ENCODE assay signal across 1 cellular context in genomic region chr16:57762365-57763289, GRCh38.
TF ChIP-seq lines count a peak whose summit lies in the region.

No MANE protein-coding gene starts in this region.

TF ChIP-seq in H1, 55 proteins besides CTCF, POLR2A, EP300 and RAD21:
- TF ChIP-seq TCF12 (IDR thresholded peaks at IDR 0.05; ENCODE audit: low read depth, low read length) (no peak), RFX5 (IDR thresholded peaks at IDR 0.05; ENCODE audit: borderline replicate concordance, low read depth, low read length) (no peak), BACH1 (IDR thresholded peaks at IDR 0.05; ENCODE audit: low read length) (no peak), ATF3 (IDR thresholded peaks at IDR 0.05; ENCODE audit: insufficient read depth, low read depth, low read length) (no peak), SAP30 (IDR thresholded peaks at IDR 0.05; ENCODE audit: insufficient read depth, insufficient replicate concordance, low read length) (no peak), RXRA (IDR thresholded peaks at IDR 0.05; ENCODE audit: insufficient read depth, low read depth, low read length) (no peak), CEBPB (IDR thresholded peaks at IDR 0.05; ENCODE audit: low read depth, low read length) (no peak), ATF2 (IDR thresholded peaks at IDR 0.05; ENCODE audit: low read length) (no peak), ZNF274 (IDR thresholded peaks at IDR 0.05; ENCODE audit: borderline replicate concordance, extremely low read depth, low read length) (no peak), SP4 (IDR thresholded peaks at IDR 0.05; ENCODE audit: low read length) (no peak), PHF8 (conservative IDR thresholded peaks at IDR 0.05; ENCODE audit: low read depth, low read length) (no peak), POU5F1 (IDR thresholded peaks at IDR 0.05; ENCODE audit: low read depth, low read length) (no peak), TBP (IDR thresholded peaks at IDR 0.05; ENCODE audit: low read depth, low read length) (no peak), CHD2 (IDR thresholded peaks at IDR 0.05; ENCODE audit: low read length) (no peak), BCL11A (IDR thresholded peaks at IDR 0.05; ENCODE audit: low read depth in 2 of 2, low read length in 2 of 2) (no peak), SIRT6 (IDR thresholded peaks at IDR 0.05; ENCODE audit: low read length) (no peak)
